11 cellular contexts compared by ENCODE assay signal in the genomic region with DNA sequence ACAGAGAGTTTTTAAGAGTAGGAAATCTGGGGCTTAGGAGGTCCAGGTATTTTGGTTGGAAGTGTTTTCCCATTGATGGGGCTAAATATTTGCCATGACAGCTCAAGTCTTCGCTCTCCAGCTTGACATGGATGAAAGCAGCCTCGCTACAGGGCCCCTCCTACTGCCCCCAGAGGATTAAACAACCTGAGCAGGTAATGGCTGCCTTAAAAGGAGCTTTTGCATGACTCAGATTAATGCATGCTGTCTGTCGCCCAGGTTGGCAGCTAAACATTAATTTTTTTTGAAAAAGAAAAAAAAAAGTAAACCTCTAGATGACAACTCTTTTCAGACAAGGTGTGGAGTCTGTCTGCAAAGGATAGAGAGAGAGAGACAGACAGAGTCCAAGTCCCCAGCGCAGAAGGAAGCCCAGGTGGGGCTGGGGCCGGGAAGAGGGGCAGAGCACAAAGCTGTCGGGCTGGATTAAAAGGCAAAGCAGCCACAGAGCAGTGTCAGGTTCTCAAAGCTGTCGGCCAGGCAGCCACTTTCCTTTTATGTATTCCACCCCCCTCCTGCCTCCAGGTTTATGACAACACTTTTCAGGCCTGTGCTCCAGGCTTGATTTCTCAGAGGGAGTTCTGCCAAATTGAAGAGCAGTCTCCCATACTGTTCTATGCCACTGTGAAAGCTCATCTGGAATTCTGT.
DNase-seq lines count a peak whose midpoint lies in the region; ATAC-seq and TF ChIP-seq lines count a peak whose summit lies in the region.
"Had no signal": no experiment of that assay in that cellular context is flagged by ENCODE, and none has a peak within 500 bp of the region (broad histone marks: within the 10 kb centered on the region; RNA-seq: fewer than 3 reads in every experiment).

No MANE protein-coding gene starts in this region.

- H3F3A ChIP-seq in PC-9 (ENCODE audit: insufficient read depth, low read depth), result peaks cover 43% of the 10 kb centered on the region

- ATAC-seq in foreskin keratinocyte, result peak; percentile 43
- ATAC-seq in HG02981 (IDR thresholded peaks at IDR 0.05; ENCODE audit: unreplicated experiment), result no peak
- no peak for ATAC-seq in GM21786 (IDR thresholded peaks at IDR 0.05; ENCODE audit: unreplicated experiment)

- H3K27ac ChIP-seq in PC-9 (peak overlapping the region; percentile 77), foreskin keratinocyte (peak overlapping the region; percentile 45), sigmoid colon (peak overlapping the region in 3 of 4 donors; percentile 38 to 71 (median 59))

- H3K36me3 ChIP-seq in PC-9 (ENCODE audit: low read depth), result peaks cover 40% of the 10 kb centered on the region
- H3K36me3 ChIP-seq in sigmoid colon, result peaks cover 0 to 4% (median 0%) of the 10 kb centered on the region in 4 donors

- no peaks in the 10 kb centered on the region for H4K20me1 ChIP-seq in PC-9 (ENCODE audit: insufficient read depth)

- CTCF ChIA-PET in PC-9 (lab: Charles Lee), result interaction anchor here (0.6 to 1.1 kb wide), 2 partner anchors 40 to 51 kb away, joined by 3 read pairs; no protein-coding TSS in a partner anchor

- BruUV-seq in PC-9 (replicated peaks; lab: Mats Ljungman, UMichigan), result no TSS peak

- WGBS in sigmoid colon, 2 donors, result 28 to 66% methylated on average over 7 of the region's 7 CpGs

- H3K27me3 ChIP-seq in PC-9 (ENCODE audit: insufficient read depth, low read depth), result no peaks in the 10 kb centered on the region
- H3K27me3 ChIP-seq in foreskin keratinocyte, result no peaks in the 10 kb centered on the region
- H3K27me3 ChIP-seq in sigmoid colon, result no peaks in the 10 kb centered on the region

- H3K9me3 ChIP-seq in PC-9 (ENCODE audit: insufficient read depth, low read depth), result no peaks in the 10 kb centered on the region
- H3K9me3 ChIP-seq in sigmoid colon, result no peaks in the 10 kb centered on the region

- TF ChIP-seq POLR2A in sigmoid colon (IDR thresholded peaks at IDR 0.05), result no peak

- H3K4me3 ChIP-seq in PC-9, result no peak overlapping the region
- H3K4me3 ChIP-seq in sigmoid colon, result no peak overlapping the region

- TF ChIP-seq EP300 in sigmoid colon (IDR thresholded peaks at IDR 0.05), result no peak

- intact Hi-C loops in PC-9 (cut with micrococcal nuclease; ENCODE audit: unreplicated experiment), result no loop called here
- intact Hi-C loops in sigmoid colon (cut with DNase I), result loop anchor here (5.0 kb wide), 1 partner anchor 91 kb away; no protein-coding TSS in a partner anchor

- H3K4me1 ChIP-seq in PC-9 (replicated peaks; ENCODE audit: insufficient read depth) (peaks cover 42% of the 10 kb centered on the region), foreskin keratinocyte (peaks cover 38% of the 10 kb centered on the region), sigmoid colon (peaks cover 0 to 36% (median 32%) of the 10 kb centered on the region in 4 donors)

- peak; percentile 41 for DNase-seq in LoVo (ENCODE audit: low spot score)
- no peak for DNase-seq in PC-9
- no peak for DNase-seq in foreskin keratinocyte
- no peak for DNase-seq in sigmoid colon
- DNase-seq in SK-N-DZ (ENCODE audit: low spot score), result no peak
- no peak for DNase-seq in cerebellar cortex (ENCODE audit: low spot score)
- DNase-seq: activated naive CD4-positive, alpha-beta T cell treated with anti-CD3 and anti-CD28 coated beads, Interleukin-2, amount 10 ng/mL, durations not matched to agents 7 days and 5 days; NCI-H1436; T-helper 1 cell had no signal

- POLR2A ChIA-PET in PC-9 (lab: Charles Lee; ENCODE audit: unreplicated experiment), result interaction anchor here (0.6 kb wide), 1 partner anchor 160 kb away, joined by 8 read pairs; no protein-coding TSS in a partner anchor

- no peak overlapping the region for H3K4me2 ChIP-seq in PC-9

- TF ChIP-seq CTCF in PC-9 (conservative IDR thresholded peaks at IDR 0.05) (no peak), foreskin keratinocyte (conservative IDR thresholded peaks at IDR 0.05) (no peak), sigmoid colon (IDR thresholded peaks at IDR 0.05) (no peak)

- peaks cover 23% of the 10 kb centered on the region for H3K79me2 ChIP-seq in PC-9 (ENCODE audit: low read depth)

- no peak overlapping the region for H2AFZ ChIP-seq in PC-9

- H3K9me2 ChIP-seq in PC-9 (ENCODE audit: insufficient read depth), result no peaks in the 10 kb centered on the region
